In genomic region chr6:131911951-131912350, GRCh38 we compare ENCODE assay signal across 24 cellular contexts. TPM values are rescaled to one million over a fixed set of nuclear protein-coding genes. Genes with fewer than 3 reads are reported as not detected.
"Had no signal": no experiment of that assay in that cellular context is flagged by ENCODE, and none has a peak within 500 bp of the region (broad histone marks: within the 10 kb centered on the region; RNA-seq: fewer than 3 reads in every experiment).

No MANE protein-coding gene starts in this region.

- H3K9me3 ChIP-seq: adrenal gland, ascending aorta, heart left ventricle, lower lobe of right lung, right atrium auricular region, spleen, tibial nerve had no signal

- H3K4me1 ChIP-seq: adrenal gland, ascending aorta, foreskin keratinocyte, heart left ventricle, lower lobe of right lung, neural progenitor cell, tibial nerve had no signal

- DNase-seq: activated CD4-positive, alpha-beta T cell treated with anti-CD3 and anti-CD28 coated beads for 4 hours; activated CD4-positive, alpha-beta T cell treated with anti-CD3 and anti-CD28 coated beads, Interleukin-2, amount 50 U/mL, for 4 hours; activated naive CD4-positive, alpha-beta T cell; activated T-cell treated with anti-CD3 and anti-CD28 coated beads for 4 hours; activated T-cell treated with anti-CD3 and anti-CD28 coated beads, Interleukin-2, amount 50 U/mL, for 72 hours; adrenal gland; brain microvascular endothelial cell; cortex of kidney; effector memory CD8-positive, alpha-beta T cell; foreskin keratinocyte; heart left ventricle; kidney glomerular epithelial cell; lower lobe of right lung; mesendoderm; natural killer cell; occipital lobe; spleen; stimulated activated naive CD4-positive, alpha-beta T cell treated with Interleukin-2 at 50 U/mL for 16 hours; T-helper 17 cell had no signal

- ATAC-seq: activated T-cell treated with anti-CD3 and anti-CD28 coated beads, Interleukin-2, amount 50 U/mL, for 72 hours; effector memory CD8-positive, alpha-beta T cell; foreskin keratinocyte; heart left ventricle; left lobe of liver; lower lobe of right lung; natural killer cell; T-helper 17 cell had no signal

- H3K9ac ChIP-seq: neural progenitor cell had no signal

- H3K27me3 ChIP-seq: adrenal gland, ascending aorta, brain microvascular endothelial cell, neural progenitor cell, right atrium auricular region, tibial nerve had no signal

- H3K4me3 ChIP-seq: adrenal gland, ascending aorta, heart left ventricle, lower lobe of right lung, neural progenitor cell, right atrium auricular region, spleen, tibial nerve had no signal

- H3K36me3 ChIP-seq: adrenal gland, ascending aorta, brain microvascular endothelial cell, heart left ventricle, lower lobe of right lung, neural progenitor cell, right atrium auricular region, spleen, tibial nerve had no signal

RNA-seq across cellular contexts. Expression of gene CCN2, which starts 39.2 kb away (rescaled TPM):
- total RNA-seq: activated T-cell treated with anti-CD3 and anti-CD28 coated beads, Interleukin-2, amount 50 U/mL, for 72 hours; natural killer cell had no signal
